Comparison of ENCODE assay signal across 8 cellular contexts in the genomic region with DNA sequence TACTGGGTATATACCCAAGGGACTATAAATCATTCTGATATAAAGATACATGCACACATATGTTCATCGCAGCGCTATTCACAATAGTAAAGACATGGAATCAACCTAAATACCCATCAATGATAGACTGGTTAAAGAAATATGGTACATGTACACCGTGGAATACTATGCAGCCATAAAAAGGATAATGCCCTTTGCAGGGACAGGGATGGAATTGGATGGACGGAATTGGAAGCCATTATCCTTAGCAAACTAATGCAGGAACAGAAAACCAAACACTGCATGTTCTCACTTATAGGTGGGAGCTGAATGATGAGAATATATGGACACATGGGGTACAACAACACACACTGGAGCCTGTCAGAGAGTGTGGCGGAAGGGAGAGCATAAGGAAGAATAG.
"Had no signal": no experiment of that assay in that cellular context is flagged by ENCODE, and none has a peak within 500 bp of the region (broad histone marks: within the 10 kb centered on the region; RNA-seq: fewer than 3 reads in every experiment).

No MANE protein-coding gene starts in this region.

- H3K4me3 ChIP-seq: GM12878 had no signal

- DNase-seq: GDM1, GF-D8 had no signal

- FAIRE-seq: G401.6, GM12878, GM12891, GM12892, GM18507, GM19239 had no signal

- ATAC-seq: GM12878 had no signal
